In genomic region chr4:139656614-139657486, GRCh38 we compare ENCODE assay signal across 8 cellular contexts. TPM values are rescaled to one million over a fixed set of nuclear protein-coding genes. Genes with fewer than 3 reads are reported as not detected.
DNase-seq lines count a peak whose midpoint lies in the region; ATAC-seq and TF ChIP-seq lines count a peak whose summit lies in the region.

No MANE protein-coding gene starts in this region.

- no peak overlapping the region for H4K91ac ChIP-seq in mesenchymal stem cell (ENCODE audit: low read length)

- no peaks in the 10 kb centered on the region for H3K27me3 ChIP-seq in CD4-positive, alpha-beta T cell (ENCODE audit: control insufficient read depth, insufficient read depth, low read length)
- H3K27me3 ChIP-seq in mesenchymal stem cell (ENCODE audit: control insufficient read depth in 1 of 2, insufficient read depth in 1 of 2, low read length in 2 of 2) (peaks cover 0 to 15% of the 10 kb centered on the region in 2 experiments), testis (no peaks in the 10 kb centered on the region)

- no peak overlapping the region for H3K27ac ChIP-seq in CD4-positive, alpha-beta T cell (ENCODE audit: low read depth, low read length)
- H3K27ac ChIP-seq in mesenchymal stem cell (ENCODE audit: low read length, poor library complexity, severe bottlenecking) (no peak overlapping the region), testis (no peak overlapping the region)

- no peaks in the 10 kb centered on the region for H3K9me3 Mint-ChIP-seq in CD4-positive, alpha-beta T cell
- no peaks in the 10 kb centered on the region for H3K9me3 Mint-ChIP-seq in effector memory CD8-positive, alpha-beta T cell

- H2BK15ac ChIP-seq in mesenchymal stem cell (ENCODE audit: low read depth, poor library complexity, severe bottlenecking): no peak overlapping the region

- H2BK12ac ChIP-seq in mesenchymal stem cell (ENCODE audit: low read length in 2 of 2): no peak overlapping the region

- H2BK5ac ChIP-seq in mesenchymal stem cell (ENCODE audit: low read depth, low read length, poor library complexity, severe bottlenecking): no peak overlapping the region

- no peaks in the 10 kb centered on the region for H3K36me3 Mint-ChIP-seq in CD4-positive, alpha-beta T cell (ENCODE audit: low read depth)
- peaks cover 3% of the 10 kb centered on the region for H3K36me3 Mint-ChIP-seq in effector memory CD8-positive, alpha-beta T cell (ENCODE audit: insufficient read depth)

- ATAC-seq in CD4-positive, alpha-beta T cell (ENCODE audit: poor library complexity): peak; percentile 78
- ATAC-seq in GM19324 (IDR thresholded peaks at IDR 0.05; ENCODE audit: low FRiP score, unreplicated experiment) (peak; percentile 43), HG03378 (IDR thresholded peaks at IDR 0.05; ENCODE audit: unreplicated experiment) (peak; percentile 76)
- peak; percentile 83 for ATAC-seq in effector memory CD8-positive, alpha-beta T cell (replicated peaks)

- peak overlapping the region; percentile 47 for H2AK5ac ChIP-seq in mesenchymal stem cell (ENCODE audit: low read length, severe bottlenecking)

- H3K9ac ChIP-seq in mesenchymal stem cell (ENCODE audit: low read length): peak overlapping the region; percentile 62

- H3K27me3 Mint-ChIP-seq in CD4-positive, alpha-beta T cell: peaks cover 4% of the 10 kb centered on the region
- peaks cover 14 to 33% of the 10 kb centered on the region in 2 donors for H3K27me3 Mint-ChIP-seq in effector memory CD8-positive, alpha-beta T cell

- intact Hi-C loops in CD4-positive, alpha-beta T cell (cut with DNase I, micrococcal nuclease): loop anchor here (1.0 to 10.0 kb wide), 5 partner anchors 9 to 595 kb away; no protein-coding TSS in a partner anchor
- intact Hi-C loops in testis (cut with DNase I; ENCODE audit: low total_unique reads): no loop called here

- H4K8ac ChIP-seq in mesenchymal stem cell (ENCODE audit: low read length): no peak overlapping the region

- H3K79me1 ChIP-seq in mesenchymal stem cell (replicated peaks; ENCODE audit: low read length, poor library complexity, severe bottlenecking): no peaks in the 10 kb centered on the region

- H2BK120ac ChIP-seq in mesenchymal stem cell (ENCODE audit: low read depth, low read length): no peak overlapping the region

- H2AFZ ChIP-seq in mesenchymal stem cell (ENCODE audit: low read depth, low read length): no peak overlapping the region

- H3K4me3 Mint-ChIP-seq in CD4-positive, alpha-beta T cell: no peak overlapping the region
- peak overlapping the region; percentile 28 to 68 for H3K4me3 Mint-ChIP-seq in effector memory CD8-positive, alpha-beta T cell

- H3K4me1 Mint-ChIP-seq in CD4-positive, alpha-beta T cell (ENCODE audit: low read depth): peaks cover 20% of the 10 kb centered on the region
- H3K4me1 Mint-ChIP-seq in effector memory CD8-positive, alpha-beta T cell (ENCODE audit: low read depth in 2 of 2): peaks cover 6 to 9% of the 10 kb centered on the region in 2 donors

- no peak overlapping the region for H3K4me2 ChIP-seq in mesenchymal stem cell (ENCODE audit: low read length, poor library complexity, severe bottlenecking)

- WGBS in mesenchymal stem cell: 29% methylated on average over 11 of the region's 13 CpGs
- 35 to 48% methylated on average over 13 of the region's 13 CpGs for WGBS in testis, 2 donors

- no peaks in the 10 kb centered on the region for H3K9me3 ChIP-seq in CD4-positive, alpha-beta T cell (ENCODE audit: control insufficient read depth, low read length)
- H3K9me3 ChIP-seq in mesenchymal stem cell (ENCODE audit: control insufficient read depth, low read length) (no peaks in the 10 kb centered on the region), testis (no peaks in the 10 kb centered on the region)

- POLR2A ChIA-PET in CD4-positive, alpha-beta T cell (lab: Charles Lee): interaction anchor here (0.5 to 2.3 kb wide), 7 partner anchors 9 to 717 kb away, joined by 3 to 17 read pairs (median 5); partner anchors contain the start of genes MGST2, NAA15, SCOC and SETD7

- no peak overlapping the region for H3K23ac ChIP-seq in mesenchymal stem cell (ENCODE audit: low read length in 2 of 2)

- no peak overlapping the region for H3K14ac ChIP-seq in mesenchymal stem cell (ENCODE audit: low read length in 2 of 2)

- TF ChIP-seq CTCF in CD4-positive, alpha-beta T cell (IDR thresholded peaks at IDR 0.05): peak; percentile 76
- TF ChIP-seq CTCF in testis (IDR thresholded peaks at IDR 0.05): peak; percentile 70 to 85 (median 73)

- no peak overlapping the region for H3K27ac Mint-ChIP-seq in CD4-positive, alpha-beta T cell
- H3K27ac Mint-ChIP-seq in effector memory CD8-positive, alpha-beta T cell: peak overlapping the region; percentile 79 to 88

- H3K4me1 ChIP-seq in mesenchymal stem cell (ENCODE audit: control insufficient read depth, insufficient read depth, low read depth, low read length) (peaks cover 6% of the 10 kb centered on the region), testis (no peaks in the 10 kb centered on the region)

- no peak overlapping the region for H3K4ac ChIP-seq in mesenchymal stem cell (ENCODE audit: low read depth in 1 of 2, low read length in 2 of 2)

- no peak overlapping the region for H3K18ac ChIP-seq in mesenchymal stem cell (ENCODE audit: low read depth in 1 of 2, low read length in 2 of 2)

- H3K36me3 ChIP-seq in mesenchymal stem cell (ENCODE audit: control insufficient read depth in 1 of 2, insufficient read depth in 2 of 2, low read depth in 1 of 2, low read length in 2 of 2) (no peaks in the 10 kb centered on the region), testis (ENCODE audit: low read depth, missing control alignments) (no peaks in the 10 kb centered on the region)

- DNase-seq in CD4-positive, alpha-beta T cell: peak; percentile 14 to 44 (median 32)
- DNase-seq in NCI-H446 (lab: John Stamatoyannopoulos, UW): peak; percentile 37 to 80
- DNase-seq in activated CD4-positive, alpha-beta T cell treated with anti-CD3 and anti-CD28 coated beads for 4 hours: peak; percentile 39 to 40
- peak; percentile 25 to 41 (median 28) for DNase-seq in effector memory CD8-positive, alpha-beta T cell
- DNase-seq in mesenchymal stem cell: peak; percentile 81
- peak; percentile 75 for DNase-seq in testis

- CTCF ChIA-PET in CD4-positive, alpha-beta T cell (lab: Charles Lee): interaction anchor here (0.8 to 1.6 kb wide), 7 partner anchors 10 to 597 kb away, joined by 3 to 5 read pairs (median 3); no protein-coding TSS in a partner anchor

- H3K4me3 ChIP-seq in mesenchymal stem cell (ENCODE audit: insufficient read depth in 1 of 2, low read depth in 1 of 2, low read length in 2 of 2) (no peak overlapping the region), testis (no peak overlapping the region)

- TF ChIP-seq POLR2A in testis (IDR thresholded peaks at IDR 0.05): no peak

RNA-seq across cellular contexts. Expression of gene MGST2, which starts 8.8 kb away (rescaled TPM):
- total RNA-seq in CD4-positive, alpha-beta T cell: 1 to 10 TPM in 1 of 2 experiments, under 1 TPM in 1; 0.70 to 3.0 TPM
- 48.1 TPM for polyA plus RNA-seq in mesenchymal stem cell (2013, experiment 1 of 2)
- 51.9 TPM for polyA plus RNA-seq in mesenchymal stem cell (2013, experiment 2 of 2)
- 10 to 100 TPM; 82.2 to 87.6 TPM for total RNA-seq in testis
- 97.9 TPM for polyA plus RNA-seq in testis (ENCODE audit: insufficient read depth, low read depth, low replicate concordance)

Comparison
In these comparisons a context has a peak if more than half of its experiments do, and no peak if none do; other contexts are left out.
1. DNase-seq: peak in every context shown above with its lines; median percentile 81 in mesenchymal stem cell; 75 in testis; 58 in NCI-H446; 40 in activated CD4-positive, alpha-beta T cell treated with anti-CD3 and anti-CD28 coated beads for 4 hours; 32 in CD4-positive, alpha-beta T cell; 28 in effector memory CD8-positive, alpha-beta T cell.
2. RNA of gene MGST2, which starts 8.8 kb away (total RNA-seq): 82.2 to 87.6 TPM in testis; 0.70 to 3.0 TPM in CD4-positive, alpha-beta T cell; every median in the first group is over 10 times any median in the second.
3. Peak in every context shown above with its lines, with median percentiles within 50 percentile points of each other: ATAC-seq.